In genomic region chr19:43798026-43798545, GRCh38 we compare ENCODE assay signal across 8 cellular contexts. TPM values are rescaled to one million over a fixed set of nuclear protein-coding genes. Genes with fewer than 3 reads are reported as not detected.
DNase-seq lines count a peak whose midpoint lies in the region; ATAC-seq, FAIRE-seq and TF ChIP-seq lines count a peak whose summit lies in the region.

No MANE protein-coding gene starts in this region.

- H3K36me3 ChIP-seq in CD4-positive, CD25-positive, alpha-beta regulatory T cell (ENCODE audit: control insufficient read depth, insufficient read depth, low read length): no peaks in the 10 kb centered on the region
- H3K36me3 ChIP-seq in SJSA1 (no peaks in the 10 kb centered on the region), esophagus (ENCODE audit: control insufficient read depth in 2 of 2, insufficient read depth in 2 of 2, low read length in 1 of 2) (no peaks in the 10 kb centered on the region), pancreas (no peaks in the 10 kb centered on the region)

- peaks cover 0 to 18% (median 0%) of the 10 kb centered on the region in 4 donors for H3K4me1 Mint-ChIP-seq in CD4-positive, CD25-positive, alpha-beta regulatory T cell

- H3K4me3 Mint-ChIP-seq in CD4-positive, CD25-positive, alpha-beta regulatory T cell: peak overlapping the region in 3 of 4 donors; percentile 52 to 80 (median 70)

- peaks cover 2% of the 10 kb centered on the region for H3K27me3 ChIP-seq in CD4-positive, CD25-positive, alpha-beta regulatory T cell (ENCODE audit: control insufficient read depth, insufficient read depth, low read length)
- H3K27me3 ChIP-seq in SJSA1 (replicated peaks) (peaks cover 10% of the 10 kb centered on the region; the same call in 1 of the 2 replicates), esophagus (ENCODE audit: control insufficient read depth in 1 of 2, insufficient read depth in 2 of 2, low read length in 2 of 2) (no peaks in the 10 kb centered on the region), pancreas (no peaks in the 10 kb centered on the region)

- peaks cover 38% of the 10 kb centered on the region for H3K27me3 Mint-ChIP-seq in CD4-positive, CD25-positive, alpha-beta regulatory T cell

- H3K9me3 ChIP-seq in CD4-positive, CD25-positive, alpha-beta regulatory T cell (ENCODE audit: control insufficient read depth in 2 of 2, low read length in 2 of 2): no peaks in the 10 kb centered on the region
- H3K9me3 ChIP-seq in SJSA1 (replicated peaks): no peaks in the 10 kb centered on the region; the same call in 1 of the 2 replicates
- H3K9me3 ChIP-seq in esophagus (ENCODE audit: control insufficient read depth in 2 of 2, insufficient read depth in 1 of 2, low read depth in 1 of 2, low read length in 1 of 2): no peaks in the 10 kb centered on the region
- no peaks in the 10 kb centered on the region for H3K9me3 ChIP-seq in pancreas

- H3K27ac Mint-ChIP-seq in CD4-positive, CD25-positive, alpha-beta regulatory T cell: peak overlapping the region in 1 of 3 donors; percentile 43

- intact Hi-C loops in pancreas (cut with DNase I): no loop called here

- no peak for DNase-seq in CD4-positive, CD25-positive, alpha-beta regulatory T cell
- no peak for DNase-seq in SJSA1 (ENCODE audit: low read depth in 1 of 2, low spot score in 2 of 2)
- no peak for DNase-seq in pancreas
- no peak for DNase-seq in NCI-H2227 treated with DMSO at 0.1 percent for 48 hours (lab: John Stamatoyannopoulos, UW)
- no peak for DNase-seq in activated effector memory CD4-positive, alpha-beta T cell treated with Interleukin-2 at 50 U/mL for 16 hours

- TF ChIP-seq CTCF in pancreas (IDR thresholded peaks at IDR 0.05): no peak

- ATAC-seq in CD4-positive, CD25-positive, alpha-beta regulatory T cell (ENCODE audit: low read depth in 2 of 2): no peak
- ATAC-seq in pancreas: peak in 1 of 4 donors; percentile 5
- ATAC-seq in GM21423 (IDR thresholded peaks at IDR 0.05; ENCODE audit: unreplicated experiment): no peak
- ATAC-seq in GM18519 (IDR thresholded peaks at IDR 0.05; ENCODE audit: low FRiP score, unreplicated experiment): no peak

- peaks cover 0 to 3% (median 0%) of the 10 kb centered on the region in 7 donors for H3K9me3 Mint-ChIP-seq in CD4-positive, CD25-positive, alpha-beta regulatory T cell

- H3K36me3 Mint-ChIP-seq in CD4-positive, CD25-positive, alpha-beta regulatory T cell: peaks cover 4% of the 10 kb centered on the region

- no peak overlapping the region for H3K4me3 ChIP-seq in CD4-positive, CD25-positive, alpha-beta regulatory T cell (ENCODE audit: low read depth, low read length)
- H3K4me3 ChIP-seq in SJSA1 (peak overlapping the region; percentile 41), esophagus (ENCODE audit: low read depth in 1 of 2, low read length in 2 of 2) (peak overlapping the region; percentile 38 to 72), pancreas (peak overlapping the region in 3 of 4 donors; percentile 36 to 52 (median 44))

- H3K4me1 ChIP-seq in CD4-positive, CD25-positive, alpha-beta regulatory T cell (ENCODE audit: control insufficient read depth, insufficient read depth, low read length, poor library complexity, severe bottlenecking): peaks cover 9% of the 10 kb centered on the region
- H3K4me1 ChIP-seq in SJSA1 (replicated peaks) (peaks cover 7% of the 10 kb centered on the region), esophagus (ENCODE audit: control insufficient read depth in 2 of 2, insufficient read depth in 2 of 2, low read length in 1 of 2) (peaks cover 0 to 9% of the 10 kb centered on the region in 2 donors), pancreas (no peaks in the 10 kb centered on the region)

- WGBS in esophagus, 2 donors: 35 to 36% methylated on average over 5 of the region's 5 CpGs
- 41 to 45% methylated on average over 5 of the region's 5 CpGs for WGBS in pancreas, 2 donors

- no peak for FAIRE-seq in pancreas (lab: Jason Lieb, UNC)

- no peak overlapping the region for H3K27ac ChIP-seq in CD4-positive, CD25-positive, alpha-beta regulatory T cell (ENCODE audit: insufficient read depth, low read length, poor library complexity, severe bottlenecking)
- no peak overlapping the region for H3K27ac ChIP-seq in SJSA1
- peak overlapping the region in 1 of 2 donors; percentile 83 for H3K27ac ChIP-seq in esophagus (ENCODE audit: low read depth in 2 of 2, low read length in 1 of 2)
- H3K27ac ChIP-seq in pancreas: no peak overlapping the region

RNA-seq across cellular contexts. Expression of gene LYPD5, which starts 4.2 kb away (rescaled TPM):
- not detected for total RNA-seq in CD4-positive, CD25-positive, alpha-beta regulatory T cell
- under 1 TPM in 1 of 4 donors, not detected in 3; 0.60 TPM for polyA plus RNA-seq in CD4-positive, CD25-positive, alpha-beta regulatory T cell
- total RNA-seq in SJSA1 (2014; rRNA removed; shearing (Covaris generic)): 0.24 TPM in 1 of 2 replicates, not detected in the other
- polyA plus RNA-seq in esophagus (10 to 100 TPM in 1 of 2 donors, 1 to 10 TPM in 1; 3.8 to 12.3 TPM), pancreas (under 1 TPM; 0.42 to 0.49 TPM)
- 1 to 10 TPM in 1 of 6 donors, under 1 TPM in 5; 0.09 to 1.2 (median 0.24) TPM for total RNA-seq in pancreas

RNA-seq across cellular contexts. Expression of gene KCNN4, which starts 17.3 kb away (rescaled TPM):
- total RNA-seq in CD4-positive, CD25-positive, alpha-beta regulatory T cell: 56.1 TPM
- polyA plus RNA-seq in CD4-positive, CD25-positive, alpha-beta regulatory T cell: 10 to 100 TPM; 16.7 to 33.0 (median 30.1) TPM
- total RNA-seq in SJSA1 (2014; rRNA removed; shearing (Covaris generic)): 1.6 and 5.1 TPM in 2 replicates
- polyA plus RNA-seq in esophagus (1 to 10 TPM; 3.9 to 4.6 TPM), pancreas (1 to 10 TPM; 1.3 to 1.5 TPM)
- 1 to 10 TPM in 3 of 6 donors, under 1 TPM in 3; 0.43 to 2.6 (median 0.82) TPM for total RNA-seq in pancreas

RNA-seq across cellular contexts. Expression of gene ZNF283, which starts 29.0 kb away (rescaled TPM):
- 6.0 TPM for total RNA-seq in CD4-positive, CD25-positive, alpha-beta regulatory T cell
- 1 to 10 TPM; 1.4 to 5.1 (median 3.7) TPM for polyA plus RNA-seq in CD4-positive, CD25-positive, alpha-beta regulatory T cell
- total RNA-seq in SJSA1 (2014; rRNA removed; shearing (Covaris generic)): 6.6 and 11.1 TPM in 2 replicates
- polyA plus RNA-seq in esophagus: 1 to 10 TPM; 1.6 to 3.2 TPM
- 1 to 10 TPM; 3.0 to 7.7 (median 3.9) TPM for total RNA-seq in pancreas
- polyA plus RNA-seq in pancreas: 1 to 10 TPM; 1.9 to 2.0 TPM

RNA-seq across cellular contexts. Expression of gene SMG9, which starts 43.3 kb away (rescaled TPM):
- total RNA-seq in CD4-positive, CD25-positive, alpha-beta regulatory T cell: 40.7 TPM
- polyA plus RNA-seq in CD4-positive, CD25-positive, alpha-beta regulatory T cell: 1 to 10 TPM; 3.4 to 7.0 (median 5.8) TPM
- 9.4 and 29.9 TPM in 2 replicates for total RNA-seq in SJSA1 (2014; rRNA removed; shearing (Covaris generic))
- polyA plus RNA-seq in esophagus: 10 to 100 TPM; 15.8 to 23.2 TPM
- 10 to 100 TPM in 3 of 6 donors, 1 to 10 TPM in 3; 6.6 to 20.1 (median 10.5) TPM for total RNA-seq in pancreas
- polyA plus RNA-seq in pancreas: 10 to 100 TPM; 22.3 to 23.0 TPM
